In the genomic region with DNA sequence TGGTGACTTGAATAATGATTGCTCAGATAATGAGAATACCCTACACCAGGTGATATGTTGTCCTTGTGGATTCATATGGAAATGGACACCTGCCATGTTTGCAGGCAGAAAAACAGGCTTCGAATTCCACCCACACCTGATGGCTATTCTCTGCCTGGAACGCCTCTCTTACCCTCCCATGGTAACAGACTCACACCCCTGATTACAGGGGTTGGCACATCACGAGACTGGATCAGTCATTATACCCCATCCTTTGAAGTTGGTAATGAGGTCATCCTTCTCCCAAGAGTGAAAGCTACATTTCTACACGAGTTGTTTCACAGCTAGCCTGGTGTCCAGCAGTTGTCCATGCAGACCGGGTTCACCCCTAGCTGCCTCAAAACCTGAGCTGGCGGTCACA, we compare ENCODE assay signal across 1 cellular context.
TF ChIP-seq lines count a peak whose summit lies in the region.

No MANE protein-coding gene starts in this region.

TF ChIP-seq in H1, 55 proteins besides CTCF, POLR2A, EP300 and RAD21 (continued from another document):
- TF ChIP-seq KDM4A (IDR thresholded peaks at IDR 0.05; ENCODE audit: low read depth, low read length, severe bottlenecking) (no peak), HDAC6 (IDR thresholded peaks at IDR 0.05; ENCODE audit: low read depth, low read length) (no peak), RBBP5 (IDR thresholded peaks at IDR 0.05; ENCODE audit: borderline replicate concordance, low read depth, low read length) (no peak), TCF12 (IDR thresholded peaks at IDR 0.05; ENCODE audit: low read depth, low read length) (peak; percentile 93), SRF (IDR thresholded peaks at IDR 0.05; ENCODE audit: low read depth, low read length) (no peak), JUND (IDR thresholded peaks at IDR 0.05; ENCODE audit: low read length) (0 out of 2 replicates have a peak, but pooled peaks have one; percentile 56), SAP30 (IDR thresholded peaks at IDR 0.05; ENCODE audit: insufficient read depth, insufficient replicate concordance, low read length) (no peak), KDM1A (IDR thresholded peaks at IDR 0.05; ENCODE audit: borderline replicate concordance, low read length) (no peak), GTF2F1 (IDR thresholded peaks at IDR 0.05; ENCODE audit: borderline replicate concordance, low read depth, low read length) (no peak), POLR2AphosphoS5 (IDR thresholded peaks at IDR 0.05; ENCODE audit: low read depth, low read length) (no peak), JUN (IDR thresholded peaks at IDR 0.05; ENCODE audit: low read depth, low read length) (no peak), EGR1 (IDR thresholded peaks at IDR 0.05; ENCODE audit: borderline replicate concordance, low read depth, low read length) (0 out of 2 replicates have a peak, but pooled peaks have one; percentile 4), CHD2 (IDR thresholded peaks at IDR 0.05; ENCODE audit: low read length) (no peak), PHF8 (conservative IDR thresholded peaks at IDR 0.05; ENCODE audit: low read depth, low read length) (no peak), TEAD4 (IDR thresholded peaks at IDR 0.05; ENCODE audit: low read depth, low read length) (peak; percentile 69), ASH2L (IDR thresholded peaks at IDR 0.05; ENCODE audit: low read length) (no peak), BCL11A (IDR thresholded peaks at IDR 0.05; ENCODE audit: low read depth in 2 of 2, low read length in 2 of 2) (peak in 1 of 2 experiments; percentile 42), MAFK (IDR thresholded peaks at IDR 0.05; ENCODE audit: low read depth, low read length) (no peak), YY1 (IDR thresholded peaks at IDR 0.05; ENCODE audit: low read depth, low read length) (0 out of 2 replicates have a peak, but pooled peaks have one; percentile 34), RFX5 (IDR thresholded peaks at IDR 0.05; ENCODE audit: borderline replicate concordance, low read depth, low read length) (no peak), TBP (IDR thresholded peaks at IDR 0.05; ENCODE audit: low read depth, low read length) (no peak), CEBPB (IDR thresholded peaks at IDR 0.05; ENCODE audit: low read depth, low read length) (no peak), CTBP2 (IDR thresholded peaks at IDR 0.05; ENCODE audit: borderline replicate concordance, insufficient read depth, insufficient read length, low read length) (no peak), BACH1 (IDR thresholded peaks at IDR 0.05; ENCODE audit: low read length) (no peak), SIX5 (IDR thresholded peaks at IDR 0.05; ENCODE audit: low read depth, low read length) (no peak), POU5F1 (IDR thresholded peaks at IDR 0.05; ENCODE audit: low read depth, low read length) (peak; percentile 59; the same call in 1 of the 2 replicates), RNF2 (IDR thresholded peaks at IDR 0.05; ENCODE audit: borderline replicate concordance, low read depth, low read length, missing control alignments, poor library complexity, severe bottlenecking) (no peak), GABPA (IDR thresholded peaks at IDR 0.05; ENCODE audit: borderline replicate concordance, insufficient read depth, low read length) (no peak), CBX5 (IDR thresholded peaks at IDR 0.05; ENCODE audit: low read depth, low read length) (no peak), KDM5A (IDR thresholded peaks at IDR 0.05; ENCODE audit: low read length) (no peak), NRF1 (IDR thresholded peaks at IDR 0.05; ENCODE audit: low read depth, low read length) (no peak), TAF7 (optimal IDR thresholded peaks at IDR 0.05; ENCODE audit: borderline replicate concordance, low read depth, low read length) (no peak), CREB1 (IDR thresholded peaks at IDR 0.05) (no peak), FOSL1 (IDR thresholded peaks at IDR 0.05; ENCODE audit: insufficient read depth, low read depth, low read length) (no peak), ZNF274 (IDR thresholded peaks at IDR 0.05; ENCODE audit: borderline replicate concordance, extremely low read depth, low read length) (no peak), SIRT6 (IDR thresholded peaks at IDR 0.05; ENCODE audit: low read length) (no peak), CHD1 (IDR thresholded peaks at IDR 0.05; ENCODE audit: low read depth, low read length) (no peak)
- TF ChIP-seq, protein P1, sequence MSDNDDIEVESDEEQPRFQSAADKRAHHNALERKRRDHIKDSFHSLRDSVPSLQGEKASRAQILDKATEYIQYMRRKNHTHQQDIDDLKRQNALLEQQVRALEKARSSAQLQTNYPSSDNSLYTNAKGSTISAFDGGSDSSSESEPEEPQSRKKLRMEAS (IDR thresholded peaks at IDR 0.05), result peak; percentile 9; the same call in 1 of the 2 replicates
- TF ChIP-seq, protein P2, sequence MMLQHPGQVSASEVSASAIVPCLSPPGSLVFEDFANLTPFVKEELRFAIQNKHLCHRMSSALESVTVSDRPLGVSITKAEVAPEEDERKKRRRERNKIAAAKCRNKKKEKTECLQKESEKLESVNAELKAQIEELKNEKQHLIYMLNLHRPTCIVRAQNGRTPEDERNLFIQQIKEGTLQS (IDR thresholded peaks at IDR 0.05; ENCODE audit: insufficient read depth, low read depth, low read length), result no peak
- TF ChIP-seq, protein P3, sequence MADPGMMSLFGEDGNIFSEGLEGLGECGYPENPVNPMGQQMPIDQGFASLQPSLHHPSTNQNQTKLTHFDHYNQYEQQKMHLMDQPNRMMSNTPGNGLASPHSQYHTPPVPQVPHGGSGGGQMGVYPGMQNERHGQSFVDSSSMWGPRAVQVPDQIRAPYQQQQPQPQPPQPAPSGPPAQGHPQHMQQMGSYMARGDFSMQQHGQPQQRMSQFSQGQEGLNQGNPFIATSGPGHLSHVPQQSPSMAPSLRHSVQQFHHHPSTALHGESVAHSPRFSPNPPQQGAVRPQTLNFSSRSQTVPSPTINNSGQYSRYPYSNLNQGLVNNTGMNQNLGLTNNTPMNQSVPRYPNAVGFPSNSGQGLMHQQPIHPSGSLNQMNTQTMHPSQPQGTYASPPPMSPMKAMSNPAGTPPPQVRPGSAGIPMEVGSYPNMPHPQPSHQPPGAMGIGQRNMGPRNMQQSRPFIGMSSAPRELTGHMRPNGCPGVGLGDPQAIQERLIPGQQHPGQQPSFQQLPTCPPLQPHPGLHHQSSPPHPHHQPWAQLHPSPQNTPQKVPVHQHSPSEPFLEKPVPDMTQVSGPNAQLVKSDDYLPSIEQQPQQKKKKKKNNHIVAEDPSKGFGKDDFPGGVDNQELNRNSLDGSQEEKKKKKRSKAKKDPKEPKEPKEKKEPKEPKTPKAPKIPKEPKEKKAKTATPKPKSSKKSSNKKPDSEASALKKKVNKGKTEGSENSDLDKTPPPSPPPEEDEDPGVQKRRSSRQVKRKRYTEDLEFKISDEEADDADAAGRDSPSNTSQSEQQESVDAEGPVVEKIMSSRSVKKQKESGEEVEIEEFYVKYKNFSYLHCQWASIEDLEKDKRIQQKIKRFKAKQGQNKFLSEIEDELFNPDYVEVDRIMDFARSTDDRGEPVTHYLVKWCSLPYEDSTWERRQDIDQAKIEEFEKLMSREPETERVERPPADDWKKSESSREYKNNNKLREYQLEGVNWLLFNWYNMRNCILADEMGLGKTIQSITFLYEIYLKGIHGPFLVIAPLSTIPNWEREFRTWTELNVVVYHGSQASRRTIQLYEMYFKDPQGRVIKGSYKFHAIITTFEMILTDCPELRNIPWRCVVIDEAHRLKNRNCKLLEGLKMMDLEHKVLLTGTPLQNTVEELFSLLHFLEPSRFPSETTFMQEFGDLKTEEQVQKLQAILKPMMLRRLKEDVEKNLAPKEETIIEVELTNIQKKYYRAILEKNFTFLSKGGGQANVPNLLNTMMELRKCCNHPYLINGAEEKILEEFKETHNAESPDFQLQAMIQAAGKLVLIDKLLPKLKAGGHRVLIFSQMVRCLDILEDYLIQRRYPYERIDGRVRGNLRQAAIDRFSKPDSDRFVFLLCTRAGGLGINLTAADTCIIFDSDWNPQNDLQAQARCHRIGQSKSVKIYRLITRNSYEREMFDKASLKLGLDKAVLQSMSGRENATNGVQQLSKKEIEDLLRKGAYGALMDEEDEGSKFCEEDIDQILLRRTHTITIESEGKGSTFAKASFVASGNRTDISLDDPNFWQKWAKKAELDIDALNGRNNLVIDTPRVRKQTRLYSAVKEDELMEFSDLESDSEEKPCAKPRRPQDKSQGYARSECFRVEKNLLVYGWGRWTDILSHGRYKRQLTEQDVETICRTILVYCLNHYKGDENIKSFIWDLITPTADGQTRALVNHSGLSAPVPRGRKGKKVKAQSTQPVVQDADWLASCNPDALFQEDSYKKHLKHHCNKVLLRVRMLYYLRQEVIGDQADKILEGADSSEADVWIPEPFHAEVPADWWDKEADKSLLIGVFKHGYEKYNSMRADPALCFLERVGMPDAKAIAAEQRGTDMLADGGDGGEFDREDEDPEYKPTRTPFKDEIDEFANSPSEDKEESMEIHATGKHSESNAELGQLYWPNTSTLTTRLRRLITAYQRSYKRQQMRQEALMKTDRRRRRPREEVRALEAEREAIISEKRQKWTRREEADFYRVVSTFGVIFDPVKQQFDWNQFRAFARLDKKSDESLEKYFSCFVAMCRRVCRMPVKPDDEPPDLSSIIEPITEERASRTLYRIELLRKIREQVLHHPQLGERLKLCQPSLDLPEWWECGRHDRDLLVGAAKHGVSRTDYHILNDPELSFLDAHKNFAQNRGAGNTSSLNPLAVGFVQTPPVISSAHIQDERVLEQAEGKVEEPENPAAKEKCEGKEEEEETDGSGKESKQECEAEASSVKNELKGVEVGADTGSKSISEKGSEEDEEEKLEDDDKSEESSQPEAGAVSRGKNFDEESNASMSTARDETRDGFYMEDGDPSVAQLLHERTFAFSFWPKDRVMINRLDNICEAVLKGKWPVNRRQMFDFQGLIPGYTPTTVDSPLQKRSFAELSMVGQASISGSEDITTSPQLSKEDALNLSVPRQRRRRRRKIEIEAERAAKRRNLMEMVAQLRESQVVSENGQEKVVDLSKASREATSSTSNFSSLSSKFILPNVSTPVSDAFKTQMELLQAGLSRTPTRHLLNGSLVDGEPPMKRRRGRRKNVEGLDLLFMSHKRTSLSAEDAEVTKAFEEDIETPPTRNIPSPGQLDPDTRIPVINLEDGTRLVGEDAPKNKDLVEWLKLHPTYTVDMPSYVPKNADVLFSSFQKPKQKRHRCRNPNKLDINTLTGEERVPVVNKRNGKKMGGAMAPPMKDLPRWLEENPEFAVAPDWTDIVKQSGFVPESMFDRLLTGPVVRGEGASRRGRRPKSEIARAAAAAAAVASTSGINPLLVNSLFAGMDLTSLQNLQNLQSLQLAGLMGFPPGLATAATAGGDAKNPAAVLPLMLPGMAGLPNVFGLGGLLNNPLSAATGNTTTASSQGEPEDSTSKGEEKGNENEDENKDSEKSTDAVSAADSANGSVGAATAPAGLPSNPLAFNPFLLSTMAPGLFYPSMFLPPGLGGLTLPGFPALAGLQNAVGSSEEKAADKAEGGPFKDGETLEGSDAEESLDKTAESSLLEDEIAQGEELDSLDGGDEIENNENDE (IDR thresholded peaks at IDR 0.05; ENCODE audit: insufficient replicate concordance, low read length), result peak; percentile 36
